ENCODE assay signal across 23 cellular contexts in genomic region chr2:79084495-79085135, GRCh38. TPM values are rescaled to one million over a fixed set of nuclear protein-coding genes. Genes with fewer than 3 reads are reported as not detected.
DNase-seq lines count a peak whose midpoint lies in the region; ATAC-seq, FAIRE-seq and TF ChIP-seq lines count a peak whose summit lies in the region.
"Had no signal": no experiment of that assay in that cellular context is flagged by ENCODE, and none has a peak within 500 bp of the region (broad histone marks: within the 10 kb centered on the region; RNA-seq: fewer than 3 reads in every experiment).

No MANE protein-coding gene starts in this region.

- H3K27me3 ChIP-seq in pancreas (no peaks in the 10 kb centered on the region), transverse colon (peaks cover 61% of the 10 kb centered on the region)
- H3K27me3 ChIP-seq in naive thymus-derived CD4-positive, alpha-beta T cell (ENCODE audit: control insufficient read depth in 2 of 2, insufficient read depth in 2 of 2, low read length in 2 of 2), result no peaks in the 10 kb centered on the region
- H3K27me3 ChIP-seq: BLaER1 treated with 17β-estradiol and CSF1 and Interleukin-3, amounts not matched to agents 10 nM and 100 nM had no signal

- H3K4me3 Mint-ChIP-seq in activated B cell treated with CpG ODN at 0.5 μM for 24 hours, result peak overlapping the region; percentile 32
- H3K4me3 Mint-ChIP-seq in naive thymus-derived CD4-positive, alpha-beta T cell, result no peak overlapping the region
- H3K4me3 Mint-ChIP-seq: CD14-positive monocyte; CD4-positive, alpha-beta T cell; CD8-positive, alpha-beta memory T cell; H9 had no signal

- H3K36me3 Mint-ChIP-seq in activated B cell treated with CpG ODN at 0.5 μM for 24 hours (ENCODE audit: low read depth), result no peaks in the 10 kb centered on the region
- H3K36me3 Mint-ChIP-seq in naive thymus-derived CD4-positive, alpha-beta T cell, result no peaks in the 10 kb centered on the region
- H3K36me3 Mint-ChIP-seq: CD14-positive monocyte; CD8-positive, alpha-beta memory T cell had no signal

- ATAC-seq in activated B cell treated with CpG ODN at 0.5 μM for 24 hours (ENCODE audit: low read depth) (no peak), pancreas (peak; percentile 3 to 54 (median 32))
- ATAC-seq in naive thymus-derived CD4-positive, alpha-beta T cell, result no peak
- ATAC-seq: GM12878, HCT116 had no signal

- 62 to 72% methylated on average over 3 of the region's 3 CpGs for WGBS in pancreas, 2 donors
- 80 to 86% methylated on average over 2 to 3 of the region's 3 CpGs for WGBS in transverse colon (ENCODE audit: low coverage in 1 of 2), 2 donors

- POLR2A ChIA-PET in activated B cell treated with CpG ODN at 0.5 μM for 24 hours (lab: Charles Lee), result no interaction called here
- POLR2A ChIA-PET in naive thymus-derived CD4-positive, alpha-beta T cell (lab: Charles Lee), result no interaction called here

- no peak for FAIRE-seq in pancreas (lab: Jason Lieb, UNC)
- FAIRE-seq: D721Med, GM12878, GM19239 had no signal

- DNase-seq in SK-N-DZ (ENCODE audit: low spot score), result peak; percentile 17
- DNase-seq in activated B cell treated with CpG ODN at 0.5 μM for 24 hours, result no peak
- DNase-seq in pancreas, result peak in 3 of 6 donors; percentile 40 to 57 (median 54)
- no peak for DNase-seq in naive thymus-derived CD4-positive, alpha-beta T cell
- no peak for DNase-seq in KG1 (lab: John Stamatoyannopoulos, UW)
- no peak for DNase-seq in transverse colon
- DNase-seq: CD4-positive, alpha-beta T cell; CD8-positive, alpha-beta memory T cell; DMS 273 treated with DMSO at 0.1 percent for 48 hours; DMS79; EL; GDM1; GM23248; H9 had no signal

- H3K27ac Mint-ChIP-seq in activated B cell treated with CpG ODN at 0.5 μM for 24 hours, result no peak overlapping the region
- H3K27ac Mint-ChIP-seq in naive thymus-derived CD4-positive, alpha-beta T cell, result no peak overlapping the region
- H3K27ac Mint-ChIP-seq: CD14-positive monocyte; CD4-positive, alpha-beta T cell; CD8-positive, alpha-beta memory T cell; H9 had no signal

- H3K9me3 ChIP-seq in pancreas, result no peaks in the 10 kb centered on the region
- H3K9me3 ChIP-seq in naive thymus-derived CD4-positive, alpha-beta T cell (ENCODE audit: control insufficient read depth in 2 of 3, low read length in 3 of 3), result no peaks in the 10 kb centered on the region
- no peaks in the 10 kb centered on the region for H3K9me3 ChIP-seq in transverse colon
- H3K9me3 ChIP-seq: BLaER1 treated with 17β-estradiol and CSF1 and Interleukin-3, amounts not matched to agents 10 nM and 100 nM had no signal

- H3K4me1 Mint-ChIP-seq in activated B cell treated with CpG ODN at 0.5 μM for 24 hours, result peaks cover 23% of the 10 kb centered on the region
- H3K4me1 Mint-ChIP-seq in naive thymus-derived CD4-positive, alpha-beta T cell, result peaks cover 0 to 3% (median 0%) of the 10 kb centered on the region in 7 donors
- H3K4me1 Mint-ChIP-seq: CD14-positive monocyte; CD8-positive, alpha-beta memory T cell had no signal

- intact Hi-C loops in activated B cell treated with CpG ODN at 0.5 μM for 24 hours (cut with micrococcal nuclease), result no loop called here
- intact Hi-C loops in pancreas (cut with DNase I), result loop anchor here in 1 of 3 donors (5.0 kb wide), 1 partner anchor 38 kb away; the partner anchor contains the start of gene REG1A
- intact Hi-C loops in naive thymus-derived CD4-positive, alpha-beta T cell (cut with micrococcal nuclease), result no loop called here
- intact Hi-C loops in transverse colon (cut with DNase I; ENCODE audit: low total_unique reads), result no loop called here

- CTCF ChIA-PET in activated B cell treated with CpG ODN at 0.5 μM for 24 hours (lab: Charles Lee), result no interaction called here
- CTCF ChIA-PET in naive thymus-derived CD4-positive, alpha-beta T cell (lab: Charles Lee), result no interaction called here

- no peaks in the 10 kb centered on the region for H3K27me3 Mint-ChIP-seq in activated B cell treated with CpG ODN at 0.5 μM for 24 hours
- peaks cover 0 to 9% (median 0%) of the 10 kb centered on the region in 5 donors for H3K27me3 Mint-ChIP-seq in naive thymus-derived CD4-positive, alpha-beta T cell
- H3K27me3 Mint-ChIP-seq: CD4-positive, alpha-beta T cell had no signal

- peak overlapping the region in 1 of 4 donors; percentile 48 for H3K4me3 ChIP-seq in pancreas
- no peak overlapping the region for H3K4me3 ChIP-seq in naive thymus-derived CD4-positive, alpha-beta T cell (ENCODE audit: low read length)
- no peak overlapping the region for H3K4me3 ChIP-seq in transverse colon
- H3K4me3 ChIP-seq: BLaER1 treated with 17β-estradiol and CSF1 and Interleukin-3, amounts not matched to agents 10 nM and 100 nM; GM12878; GM23248 had no signal

- TF ChIP-seq CTCF in activated B cell treated with CpG ODN at 0.5 μM for 24 hours (IDR thresholded peaks at IDR 0.05) (no peak), pancreas (IDR thresholded peaks at IDR 0.05) (no peak), transverse colon (IDR thresholded peaks at IDR 0.05) (no peak)

- H3K9me3 Mint-ChIP-seq in activated B cell treated with CpG ODN at 0.5 μM for 24 hours, result no peaks in the 10 kb centered on the region
- H3K9me3 Mint-ChIP-seq in naive thymus-derived CD4-positive, alpha-beta T cell, result peaks cover 0 to 23% (median 6%) of the 10 kb centered on the region in 11 donors

- H3K27ac ChIP-seq in pancreas, result peak overlapping the region in 2 of 4 donors; percentile 80 to 87
- H3K27ac ChIP-seq in naive thymus-derived CD4-positive, alpha-beta T cell (ENCODE audit: low read depth, low read length), result no peak overlapping the region
- no peak overlapping the region for H3K27ac ChIP-seq in transverse colon
- H3K27ac ChIP-seq: BLaER1 treated with 17β-estradiol and CSF1 and Interleukin-3, amounts not matched to agents 10 nM and 100 nM; GM23248 had no signal

- no peak for TF ChIP-seq POLR2A in transverse colon (IDR thresholded peaks at IDR 0.05)

- TF ChIP-seq EP300 in transverse colon (IDR thresholded peaks at IDR 0.05; ENCODE audit: low read depth), result no peak

- in situ Hi-C loops in transverse colon (cut with MboI; ENCODE audit: low pct_ligation_motif_present in 1 of 4, low pct_unique_long_range_greater_than_20kb in 1 of 4, low sequenced_read_pairs in 3 of 4), result no loop called here

- H3K36me3 ChIP-seq in pancreas (no peaks in the 10 kb centered on the region), transverse colon (no peaks in the 10 kb centered on the region)
- H3K36me3 ChIP-seq in naive thymus-derived CD4-positive, alpha-beta T cell (ENCODE audit: control insufficient read depth in 2 of 3, insufficient read depth in 3 of 3, low read length in 3 of 3), result no peaks in the 10 kb centered on the region
- H3K36me3 ChIP-seq: BLaER1 treated with 17β-estradiol and CSF1 and Interleukin-3, amounts not matched to agents 10 nM and 100 nM had no signal

- H3K4me1 ChIP-seq in pancreas (peaks cover 0 to 7% (median 0%) of the 10 kb centered on the region in 3 donors), transverse colon (no peaks in the 10 kb centered on the region)
- H3K4me1 ChIP-seq in naive thymus-derived CD4-positive, alpha-beta T cell (ENCODE audit: control insufficient read depth in 2 of 2, insufficient read depth in 2 of 2, low read length in 2 of 2), result no peaks in the 10 kb centered on the region

RNA-seq across cellular contexts. Expression of gene REG1B, which starts 3.2 kb away (rescaled TPM):
- polyA plus RNA-seq in SK-N-DZ (2014; cell fraction: cytosol; rRNA removed), result 1.9 and 3.7 TPM in 2 replicates
- polyA plus RNA-seq in SK-N-DZ (2014; cell fraction: nucleus; rRNA removed), result 0.83 and 0.95 TPM in 2 replicates
- not detected in 2 replicates for total RNA-seq in activated B cell treated with CpG ODN at 0.5 μM for 24 hours
- total RNA-seq in pancreas, result over 10,000 TPM in 4 of 6 donors, 1,000 to 10,000 TPM in 2; 3,724 to 34,839 (median 13,358) TPM
- over 10,000 TPM in 1 of 2 donors, 1,000 to 10,000 TPM in 1; 6,505 to 20,052 TPM for polyA plus RNA-seq in pancreas
- not detected for total RNA-seq in naive thymus-derived CD4-positive, alpha-beta T cell
- polyA plus RNA-seq in naive thymus-derived CD4-positive, alpha-beta T cell, result not detected
- not detected for total RNA-seq in transverse colon
- total RNA-seq: A172; A673; CD4-positive, alpha-beta T cell; CD8-positive, alpha-beta memory T cell; GM23248; H4; H9 had no signal
- polyA plus RNA-seq: CD14-positive monocyte; CD8-positive, alpha-beta memory T cell; GM12878; GM23248 had no signal

RNA-seq across cellular contexts. Expression of gene REG1A, which starts 35.7 kb away (rescaled TPM):
- polyA plus RNA-seq in SK-N-DZ (2014; cell fraction: cytosol; rRNA removed), result not detected in 2 replicates
- polyA plus RNA-seq in SK-N-DZ (2014; cell fraction: nucleus; rRNA removed), result not detected in 2 replicates
- total RNA-seq in activated B cell treated with CpG ODN at 0.5 μM for 24 hours (not detected in 2 replicates), pancreas (over 10,000 TPM; 22,488 to 42,835 (median 29,951) TPM), transverse colon (not detected)
- over 10,000 TPM; 18,817 to 70,084 TPM for polyA plus RNA-seq in pancreas
- total RNA-seq in naive thymus-derived CD4-positive, alpha-beta T cell, result not detected
- polyA plus RNA-seq in naive thymus-derived CD4-positive, alpha-beta T cell, result not detected
- total RNA-seq: A172; A673; CD4-positive, alpha-beta T cell; CD8-positive, alpha-beta memory T cell; GM23248; H9 had no signal
- polyA plus RNA-seq: CD14-positive monocyte; CD8-positive, alpha-beta memory T cell; GM12878; GM23248 had no signal

RNA-seq across cellular contexts. Expression of gene REG3G, which starts 59.1 kb away (rescaled TPM):
- not detected in 2 replicates for polyA plus RNA-seq in SK-N-DZ (2014; cell fraction: cytosol; rRNA removed)
- polyA plus RNA-seq in SK-N-DZ (2014; cell fraction: nucleus; rRNA removed), result not detected in 2 replicates
- total RNA-seq in activated B cell treated with CpG ODN at 0.5 μM for 24 hours (not detected in 2 replicates), pancreas (1,000 to 10,000 TPM in 4 of 6 donors, 100 to 1,000 TPM in 1, 10 to 100 TPM in 1; 46.6 to 5,387 (median 1,714) TPM), transverse colon (not detected)
- polyA plus RNA-seq in pancreas, result 100 to 1,000 TPM in 1 of 2 donors, 10 to 100 TPM in 1; 73.2 to 997 TPM
- not detected for total RNA-seq in naive thymus-derived CD4-positive, alpha-beta T cell
- polyA plus RNA-seq in naive thymus-derived CD4-positive, alpha-beta T cell, result not detected
- total RNA-seq: A172; A673; CD4-positive, alpha-beta T cell; CD8-positive, alpha-beta memory T cell; GM23248; H4; H9 had no signal
- polyA plus RNA-seq: CD14-positive monocyte; CD8-positive, alpha-beta memory T cell; GM12878; GM23248 had no signal

Comparison
In these comparisons a context has a peak if more than half of its experiments do, and no peak if none do; other contexts are left out.
1. ATAC-seq: peak in pancreas (4 of 4); none in activated B cell treated with CpG ODN at 0.5 μM for 24 hours (single experiment) and naive thymus-derived CD4-positive, alpha-beta T cell (single experiment).
2. RNA of gene REG1B, which starts 3.2 kb away (total RNA-seq): 3,724 to 34,839 TPM in pancreas; not detected in activated B cell treated with CpG ODN at 0.5 μM for 24 hours, not detected in naive thymus-derived CD4-positive, alpha-beta T cell and not detected in transverse colon; every median in the first group is over 1,000 times any median in the second.
3. RNA of gene REG1A, which starts 35.7 kb away (total RNA-seq): 22,488 to 42,835 TPM in pancreas; not detected in activated B cell treated with CpG ODN at 0.5 μM for 24 hours, not detected in naive thymus-derived CD4-positive, alpha-beta T cell and not detected in transverse colon; every median in the first group is over 1,000 times any median in the second.
4. RNA of gene REG3G, which starts 59.1 kb away (total RNA-seq): 46.6 to 5,387 TPM in pancreas; not detected in activated B cell treated with CpG ODN at 0.5 μM for 24 hours, not detected in naive thymus-derived CD4-positive, alpha-beta T cell and not detected in transverse colon; every median in the first group is over 10 times any median in the second.